Comparison of ENCODE assay signal across 20 cellular contexts in genomic region chr15:42226648-42227047, GRCh38. TPM values are rescaled to one million over a fixed set of nuclear protein-coding genes. Genes with fewer than 3 reads are reported as not detected.
A peak's percentile ranks its signal among the peaks of the same experiment; 100 is the strongest.
DNase-seq lines count a peak whose midpoint lies in the region; ATAC-seq, FAIRE-seq and TF ChIP-seq lines count a peak whose summit lies in the region.
"Had no signal": no experiment of that assay in that cellular context is flagged by ENCODE, and none has a peak within 500 bp of the region (broad histone marks: within the 10 kb centered on the region; RNA-seq: fewer than 3 reads in every experiment).

No MANE protein-coding gene starts in this region.

- H3K27me3 Mint-ChIP-seq in activated naive CD4-positive, alpha-beta T cell treated with anti-CD3 and anti-CD28 coated beads, Interleukin-2, amount 50 U/mL, for 24 hours = no peaks in the 10 kb centered on the region
- H3K27me3 Mint-ChIP-seq: CD8-positive, alpha-beta memory T cell had no signal

- WGBS in testis, 2 donors = 85 to 95% methylated on average over 5 of the region's 5 CpGs

- no peak for DNase-seq in activated naive CD4-positive, alpha-beta T cell (lab: John Stamatoyannopoulos, UW)
- DNase-seq in head of caudate nucleus = peak in 37 of 42 donors; percentile 14 to 83 (median 55)
- DNase-seq in midbrain (lab: John Stamatoyannopoulos, UW) = peak; percentile 58
- DNase-seq in posterior vena cava (ENCODE audit: low spot score) = no peak
- no peak for DNase-seq in urothelium cell line (ENCODE audit: low spot score)
- no peak for DNase-seq in testis
- DNase-seq: CD8-positive, alpha-beta memory T cell; DMS 273 treated with DMSO at 0.1 percent for 48 hours; H7; NCI-H1048; NCI-H1694; NCI-H226; NCI-H526; PC-3 had no signal

- intact Hi-C loops in head of caudate nucleus (cut with DNase I) = no loop called here
- intact Hi-C loops in posterior vena cava (cut with DNase I) = no loop called here
- intact Hi-C loops in testis (cut with DNase I; ENCODE audit: low total_unique reads) = no loop called here

- no peak for TF ChIP-seq POLR2A in testis (IDR thresholded peaks at IDR 0.05)

- no peaks in the 10 kb centered on the region for H3K9me3 Mint-ChIP-seq in activated naive CD4-positive, alpha-beta T cell treated with anti-CD3 and anti-CD28 coated beads, Interleukin-2, amount 50 U/mL, for 24 hours
- H3K9me3 Mint-ChIP-seq: CD8-positive, alpha-beta memory T cell had no signal

- no peaks in the 10 kb centered on the region for H3K4me1 Mint-ChIP-seq in activated naive CD4-positive, alpha-beta T cell treated with anti-CD3 and anti-CD28 coated beads, Interleukin-2, amount 50 U/mL, for 24 hours

- no peak for TF ChIP-seq CTCF in testis (IDR thresholded peaks at IDR 0.05)

- no peaks in the 10 kb centered on the region for H3K9me3 ChIP-seq in testis
- H3K9me3 ChIP-seq: BLaER1, SJSA1 had no signal

- peak overlapping the region; percentile 79 for H3K27ac Mint-ChIP-seq in activated naive CD4-positive, alpha-beta T cell treated with anti-CD3 and anti-CD28 coated beads, Interleukin-2, amount 50 U/mL, for 24 hours

- no peak overlapping the region for H3K4me3 Mint-ChIP-seq in activated naive CD4-positive, alpha-beta T cell treated with anti-CD3 and anti-CD28 coated beads, Interleukin-2, amount 50 U/mL, for 24 hours
- H3K4me3 Mint-ChIP-seq: CD8-positive, alpha-beta memory T cell had no signal

- no peaks in the 10 kb centered on the region for H3K27me3 ChIP-seq in testis
- H3K27me3 ChIP-seq: BLaER1, SJSA1 had no signal

- FAIRE-seq in urothelium cell line (lab: Jason Lieb, UNC) = no peak
- FAIRE-seq: GM19239 had no signal

- H3K36me3 Mint-ChIP-seq in activated naive CD4-positive, alpha-beta T cell treated with anti-CD3 and anti-CD28 coated beads, Interleukin-2, amount 50 U/mL, for 24 hours = peaks cover 12% of the 10 kb centered on the region

- ATAC-seq in GM21423 (IDR thresholded peaks at IDR 0.05; ENCODE audit: unreplicated experiment) = no peak
- ATAC-seq: PC-3 had no signal

- no peaks in the 10 kb centered on the region for H3K4me1 ChIP-seq in testis
- H3K4me1 ChIP-seq: BLaER1, SJSA1 had no signal

- no peak overlapping the region for H3K27ac ChIP-seq in testis
- H3K27ac ChIP-seq: BLaER1, RWPE1, SJSA1 had no signal

- no peaks in the 10 kb centered on the region for H3K36me3 ChIP-seq in testis (ENCODE audit: low read depth, missing control alignments)

- H3K4me3 ChIP-seq in testis = no peak overlapping the region
- H3K4me3 ChIP-seq: BLaER1, SJSA1 had no signal

RNA-seq across cellular contexts. Expression of gene VPS39, which starts 18.5 kb away (rescaled TPM):
- total RNA-seq in posterior vena cava (10 to 100 TPM; 48.4 to 58.0 TPM), testis (100 to 1,000 TPM; 120 to 135 TPM)
- polyA plus RNA-seq in testis (ENCODE audit: insufficient read depth, low read depth, low replicate concordance) = 71.8 TPM

RNA-seq across cellular contexts. Expression of gene GANC, which starts 46.4 kb away (rescaled TPM):
- 10 to 100 TPM; 30.9 to 34.8 TPM for total RNA-seq in posterior vena cava
- total RNA-seq in testis = 10 to 100 TPM; 54.8 to 63.4 TPM
- polyA plus RNA-seq in testis (ENCODE audit: insufficient read depth, low read depth, low replicate concordance) = 37.6 TPM

RNA-seq across cellular contexts. Expression of gene TMEM87A, which starts 46.6 kb away (rescaled TPM):
- total RNA-seq in posterior vena cava (10 to 100 TPM; 51.4 to 51.9 TPM), testis (10 to 100 TPM; 79.5 to 92.9 TPM)
- polyA plus RNA-seq in testis (ENCODE audit: insufficient read depth, low read depth, low replicate concordance) = 64.2 TPM

Comparison
In these comparisons a context has a peak if more than half of its experiments do, and no peak if none do; other contexts are left out.
1. DNase-seq: peak in head of caudate nucleus (37 of 42) and midbrain (single experiment); none in activated naive CD4-positive, alpha-beta T cell (0 of 4), posterior vena cava (single experiment), urothelium cell line (single experiment) and testis (single experiment).